In genomic region chr1:39214998-39215873, GRCh38 we compare ENCODE assay signal across 1 cellular context.
TF ChIP-seq lines count a peak whose summit lies in the region.

No MANE protein-coding gene starts in this region.

TF ChIP-seq in K562, 482 proteins besides CTCF, POLR2A, EP300 and RAD21 (continued from another document):
- TF ChIP-seq ZBTB2 (IDR thresholded peaks at IDR 0.05), result 0 out of 2 replicates have a peak, but pooled peaks have one; percentile 10
- TF ChIP-seq CREB1 (IDR thresholded peaks at IDR 0.05), result no peak
- no peak for TF ChIP-seq CREB1 (CRISPR knock-in tag; IDR thresholded peaks at IDR 0.05)
- TF ChIP-seq ZNF217 (CRISPR knock-in tag; IDR thresholded peaks at IDR 0.05), result no peak
- 0 out of 2 replicates have a peak, but pooled peaks have one; percentile 45 for TF ChIP-seq NR2C1 (IDR thresholded peaks at IDR 0.05)
- 0 out of 2 replicates have a peak, but pooled peaks have one; percentile 15 for TF ChIP-seq NR2C1 (tag; IDR thresholded peaks at IDR 0.05)
- 0 out of 2 replicates have a peak, but pooled peaks have one; percentile 32 for TF ChIP-seq ELF2 (CRISPR knock-in tag; IDR thresholded peaks at IDR 0.05)
- no peak for TF ChIP-seq PTTG1 (tag; IDR thresholded peaks at IDR 0.05; ENCODE audit: low read depth)
- TF ChIP-seq MYC (IDR thresholded peaks at IDR 0.05; ENCODE audit: low read depth, low read length), result 0 out of 2 replicates have a peak, but pooled peaks have one; percentile 10
- TF ChIP-seq MYC (CRISPR knock-in tag; IDR thresholded peaks at IDR 0.05; ENCODE audit: borderline replicate concordance, low read depth), result no peak
- no peak for TF ChIP-seq TGIF2 (CRISPR knock-in tag; IDR thresholded peaks at IDR 0.05)
- TF ChIP-seq MAZ (CRISPR knock-in tag; conservative IDR thresholded peaks at IDR 0.05 in 1 of 2, IDR thresholded peaks at IDR 0.05 in 1 of 2), result 0 out of 4 replicates have a peak, but pooled peaks of 1 of the 2 experiments have one; percentile 44
- TF ChIP-seq RBFOX2 (IDR thresholded peaks at IDR 0.05; ENCODE audit: low read depth, low read length), result 0 out of 2 replicates have a peak, but pooled peaks have one; percentile 17
- peak; percentile 55; the same call in 1 of the 2 replicates for TF ChIP-seq SUPT5H (IDR thresholded peaks at IDR 0.05)
- no peak for TF ChIP-seq HCFC1 (IDR thresholded peaks at IDR 0.05; ENCODE audit: low read depth, low read length)
- peak; percentile 21; the same call in 1 of the 2 replicates for TF ChIP-seq DMBX1 (CRISPR knock-in tag; IDR thresholded peaks at IDR 0.05; ENCODE audit: borderline replicate concordance)
- TF ChIP-seq GTF3C2 (IDR thresholded peaks at IDR 0.05; ENCODE audit: borderline replicate concordance, extremely low read depth, insufficient read length), result no peak
- TF ChIP-seq UBTF (IDR thresholded peaks at IDR 0.05; ENCODE audit: borderline replicate concordance in 1 of 2, low read depth in 2 of 2, low read length in 2 of 2), result 0 out of 4 replicates have a peak, but pooled peaks of 1 of the 2 experiments have one; percentile 35
- 0 out of 2 replicates have a peak, but pooled peaks have one; percentile 30 for TF ChIP-seq SMARCE1 (IDR thresholded peaks at IDR 0.05)
- peak; percentile 56 for TF ChIP-seq TBP (optimal IDR thresholded peaks at IDR 0.05; ENCODE audit: low read depth, low read length)
- no peak for TF ChIP-seq ZNF165 (CRISPR knock-in tag; IDR thresholded peaks at IDR 0.05; ENCODE audit: borderline replicate concordance)
- no peak; the same call in 1 of the 2 replicates for TF ChIP-seq SP1 (CRISPR knock-in tag; IDR thresholded peaks at IDR 0.05)
- TF ChIP-seq HNRNPH1 (optimal IDR thresholded peaks at IDR 0.05; ENCODE audit: low read depth, low read length), result no peak
- no peak for TF ChIP-seq ZNF639 (CRISPR knock-in tag; conservative IDR thresholded peaks at IDR 0.05 in 1 of 2, IDR thresholded peaks at IDR 0.05 in 1 of 2)
- TF ChIP-seq MCM3 (IDR thresholded peaks at IDR 0.05), result no peak
- 0 out of 4 replicates have a peak, but pooled peaks of 1 of the 2 experiments have one; percentile 12 for TF ChIP-seq RCOR1 (IDR thresholded peaks at IDR 0.05; ENCODE audit: borderline replicate concordance in 1 of 2, low read depth in 2 of 2, low read length in 2 of 2)
- TF ChIP-seq ZBTB5 (IDR thresholded peaks at IDR 0.05), result no peak
- 0 out of 2 replicates have a peak, but pooled peaks have one; percentile 54 for TF ChIP-seq HMBOX1 (IDR thresholded peaks at IDR 0.05)
- no peak for TF ChIP-seq NCOA1 (IDR thresholded peaks at IDR 0.05; ENCODE audit: low read depth)
- no peak for TF ChIP-seq ZSCAN32 (CRISPR knock-in tag; IDR thresholded peaks at IDR 0.05)
- no peak for TF ChIP-seq RB1 (IDR thresholded peaks at IDR 0.05; ENCODE audit: low read depth)
- no peak for TF ChIP-seq SREBF2 (CRISPR knock-in tag; IDR thresholded peaks at IDR 0.05)
- TF ChIP-seq PHF8 (IDR thresholded peaks at IDR 0.05; ENCODE audit: borderline replicate concordance, low read length), result peak; percentile 32; the same call in 1 of the 2 replicates
- peak; percentile 22 for TF ChIP-seq POLR2B (IDR thresholded peaks at IDR 0.05; ENCODE audit: low read depth, partially characterized antibody)
- TF ChIP-seq POLR2AphosphoS5 (IDR thresholded peaks at IDR 0.05; ENCODE audit: control insufficient read depth, insufficient read depth, low read depth, low read length), result peak; percentile 77
